ENCODE assay signal across 8 cellular contexts in genomic region chr6:52574709-52575489, GRCh38. TPM values are rescaled to one million over a fixed set of nuclear protein-coding genes. Genes with fewer than 3 reads are reported as not detected.
A peak's percentile ranks its signal among the peaks of the same experiment; 100 is the strongest.
DNase-seq lines count a peak whose midpoint lies in the region; ATAC-seq and TF ChIP-seq lines count a peak whose summit lies in the region.

No MANE protein-coding gene starts in this region.

- intact Hi-C loops in aorta (cut with DNase I) = loop anchor here (5.0 kb wide), 3 partner anchors 58 to 153 kb away; partner anchors contain the start of gene EFHC1 (in 1 of the 2)

- H3K9ac ChIP-seq in neural progenitor cell = no peak overlapping the region

- DNase-seq in AG20443 (ENCODE audit: low spot score) (peak; percentile 80), neural progenitor cell (ENCODE audit: low spot score) (no peak), aorta (peak; percentile 81), GOT3 (lab: John Stamatoyannopoulos, UW) (no peak)
- DNase-seq in activated CD4-positive, alpha-beta T cell treated with anti-CD3 and anti-CD28 coated beads for 1 hour = peak; percentile 40
- peak; percentile 34 for DNase-seq in effector CD4-positive, alpha-beta T cell

- H3K4me3 ChIP-seq in neural progenitor cell = peak overlapping the region; percentile 85
- peak overlapping the region; percentile 15 to 71 for H3K4me3 ChIP-seq in aorta (ENCODE audit: low read length in 2 of 2)

- H2AFZ ChIP-seq in neural progenitor cell (replicated peaks) = no peak overlapping the region

- H3K36me3 ChIP-seq in neural progenitor cell (no peaks in the 10 kb centered on the region), aorta (ENCODE audit: control insufficient read depth in 1 of 2, insufficient read depth in 2 of 2, low read length in 1 of 2) (no peaks in the 10 kb centered on the region)

- ATAC-seq in GM19467 (IDR thresholded peaks at IDR 0.05; ENCODE audit: unreplicated experiment) = peak; percentile 40
- peak; percentile 49 for ATAC-seq in HG03565 (IDR thresholded peaks at IDR 0.05; ENCODE audit: unreplicated experiment)
- ATAC-seq in aorta (ENCODE audit: low FRiP score) = peak; percentile 60

- H3K27ac ChIP-seq in neural progenitor cell (no peak overlapping the region), aorta (ENCODE audit: low read depth in 1 of 2, low read length in 2 of 2) (peak overlapping the region; percentile 48 to 77)

- no peaks in the 10 kb centered on the region for H3K9me3 Mint-ChIP-seq in neural progenitor cell

- peak overlapping the region; percentile 83 for H3K4me2 ChIP-seq in neural progenitor cell

- H3K9me3 ChIP-seq in neural progenitor cell (ENCODE audit: low read depth) (no peaks in the 10 kb centered on the region), aorta (ENCODE audit: control insufficient read depth, low read length) (no peaks in the 10 kb centered on the region)

- peaks cover 38% of the 10 kb centered on the region for H3K4me1 ChIP-seq in neural progenitor cell
- peaks cover 6 to 8% of the 10 kb centered on the region in 2 donors for H3K4me1 ChIP-seq in aorta (ENCODE audit: control insufficient read depth in 1 of 2, insufficient read depth in 2 of 2, low read length in 2 of 2)

- H3K27me3 ChIP-seq in neural progenitor cell = no peaks in the 10 kb centered on the region
- H3K27me3 ChIP-seq in aorta (ENCODE audit: control insufficient read depth in 1 of 2, insufficient read depth in 2 of 2, low read length in 1 of 2) = no peaks in the 10 kb centered on the region

- peaks cover 7% of the 10 kb centered on the region for H3K36me3 Mint-ChIP-seq in neural progenitor cell

- peaks cover 62% of the 10 kb centered on the region for H3K79me2 ChIP-seq in neural progenitor cell (ENCODE audit: low read depth)

- no peak for TF ChIP-seq CTCF in neural progenitor cell (IDR thresholded peaks at IDR 0.05)

- H4K20me1 ChIP-seq in neural progenitor cell (ENCODE audit: low read depth) = peaks cover 8% of the 10 kb centered on the region

- peaks cover 69% of the 10 kb centered on the region for H3K4me1 Mint-ChIP-seq in neural progenitor cell

- peak overlapping the region; percentile 84 for H3K4me3 Mint-ChIP-seq in neural progenitor cell

- H3F3A ChIP-seq in neural progenitor cell (ENCODE audit: low read depth) = peaks cover 22% of the 10 kb centered on the region

- H3K27me3 Mint-ChIP-seq in neural progenitor cell (ENCODE audit: insufficient read depth, low read depth) = peaks cover 11% of the 10 kb centered on the region

- no peak overlapping the region for H3K27ac Mint-ChIP-seq in neural progenitor cell

- 5% methylated on average over 13 of the region's 13 CpGs for WGBS in aorta, 2 donors

RNA-seq across cellular contexts. Expression of gene TRAM2, which starts 2.0 kb away (rescaled TPM):
- total RNA-seq in neural progenitor cell (ENCODE audit: low replicate concordance) (12.3 and 15.5 TPM in 2 replicates), aorta (10 to 100 TPM; 38.0 to 39.5 TPM)
- polyA plus RNA-seq in aorta = 10 to 100 TPM in 1 of 2 donors, 1 to 10 TPM in 1; 7.5 to 22.6 TPM

Comparison
In these comparisons a context has a peak if more than half of its experiments do, and no peak if none do; other contexts are left out.
1. DNase-seq: peak in AG20443 (single experiment), activated CD4-positive, alpha-beta T cell treated with anti-CD3 and anti-CD28 coated beads for 1 hour (single experiment), effector CD4-positive, alpha-beta T cell (single experiment) and aorta (2 of 2); none in neural progenitor cell (single experiment) and GOT3 (single experiment).
2. Peak in every context shown above with its lines, with median percentiles within 50 percentile points of each other: ATAC-seq.